In the genomic region with DNA sequence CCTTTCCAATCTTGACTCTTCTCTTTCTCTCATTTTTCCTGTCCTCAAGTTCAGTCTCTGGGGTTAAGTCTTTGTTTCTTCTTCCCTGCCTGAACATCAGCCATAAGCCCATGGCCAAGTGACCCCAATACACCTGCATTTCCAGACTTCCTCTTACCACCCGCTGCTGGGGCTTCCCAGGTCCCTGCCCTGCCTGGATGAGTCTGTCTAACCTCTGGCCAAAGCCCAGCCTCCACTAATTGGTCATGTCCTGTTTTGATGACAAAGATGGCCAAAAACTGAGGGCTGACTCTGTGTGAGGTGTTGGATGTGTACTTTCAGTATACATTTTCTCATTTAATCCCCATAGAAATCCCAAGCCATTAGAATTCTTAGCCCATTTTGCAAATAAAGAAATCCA, we compare ENCODE assay signal across 31 cellular contexts. TPM values are rescaled to one million over a fixed set of nuclear protein-coding genes. Genes with fewer than 3 reads are reported as not detected.
"Had no signal": no experiment of that assay in that cellular context is flagged by ENCODE, and none has a peak within 500 bp of the region (broad histone marks: within the 10 kb centered on the region; RNA-seq: fewer than 3 reads in every experiment).

No MANE protein-coding gene starts in this region.

- H3K27me3 ChIP-seq: ascending aorta, heart right ventricle, stomach, suprapubic skin, tibial artery, upper lobe of right lung had no signal

- H3K79me2 ChIP-seq: parathyroid adenoma had no signal

- H3K27ac ChIP-seq: ascending aorta, coronary artery, heart right ventricle, left ventricle myocardium inferior, parathyroid adenoma, psoas muscle, stomach, suprapubic skin, tibial artery, upper lobe of right lung, WERI-Rb-1 had no signal

- DNase-seq: activated CD4-positive, alpha-beta memory T cell treated with anti-CD3 and anti-CD28 coated beads for 36 hours; activated CD4-positive, alpha-beta T cell treated with anti-CD3 and anti-CD28 coated beads, Interleukin-2, amount 10 ng/mL, durations not matched to agents 24 days and 14 days; activated CD8-positive, alpha-beta memory T cell treated with anti-CD3 and anti-CD28 coated beads, Interleukin-2, amount 50 U/mL, for 4 hours; activated gamma-delta T cell; activated naive CD4-positive, alpha-beta T cell treated with anti-CD3 and anti-CD28 coated beads, Interleukin-2, amount 10 ng/mL, durations not matched to agents 7 days and 5 days; activated naive CD8-positive, alpha-beta T cell treated with anti-CD3 and anti-CD28 coated beads, Interleukin-2, amount 10 ng/mL, durations not matched to agents 7 days and 5 days; activated T-cell treated with anti-CD3 and anti-CD28 coated beads, Interleukin-2, amount 50 U/mL, for 1 hour; heart right ventricle; left ventricle myocardium inferior; naive B cell; nucleus accumbens; psoas muscle; stimulated activated CD4-positive, alpha-beta T cell treated with anti-CD3 and anti-CD28 coated beads, Interleukin-15, amount 100 ng/mL, for 24 hours; stimulated activated CD4-positive, alpha-beta T cell treated with anti-CD3 and anti-CD28 coated beads, Interleukin-2, amount 100 ng/mL, for 24 hours; stimulated activated naive B cell treated with anti-CD40 and anti-IgM and Interleukin-4, amounts not matched to agents 10 μg/mL and 1 μg/mL and 100 μg/mL, for 72 hours; stomach; T-helper 17 cell; T1000; tibial artery; upper lobe of right lung; WERI-Rb-1 had no signal

- ATAC-seq: activated CD4-positive, CD25-positive, alpha-beta regulatory T cell treated with anti-CD3 and anti-CD28 coated beads, Interleukin-2, amount 50 U/mL, for 24 hours; esophagus mucosa; heart right ventricle; psoas muscle; stimulated activated naive B cell treated with anti-CD40 and anti-IgM and Interleukin-4, amounts not matched to agents 10 μg/mL and 1 μg/mL and 100 μg/mL, for 72 hours; T-helper 17 cell; upper lobe of right lung had no signal

- H3K4me1 ChIP-seq: ascending aorta, parathyroid adenoma, psoas muscle, tibial artery, upper lobe of right lung had no signal

- H2AFZ ChIP-seq: parathyroid adenoma had no signal

- H3K9me3 ChIP-seq: ascending aorta, heart right ventricle, left ventricle myocardium inferior, psoas muscle, stomach, suprapubic skin, tibial artery, upper lobe of right lung had no signal

- H3K36me3 ChIP-seq: ascending aorta, heart right ventricle, left ventricle myocardium inferior, stomach, suprapubic skin, tibial artery, upper lobe of right lung, WERI-Rb-1 had no signal

- H3K4me3 ChIP-seq: ascending aorta, coronary artery, heart right ventricle, left ventricle myocardium inferior, lung, psoas muscle, stomach, suprapubic skin, tibial artery, upper lobe of right lung had no signal

- H3K9ac ChIP-seq: parathyroid adenoma had no signal

RNA-seq across cellular contexts. Expression of a gene that starts 47.3 kb away (rescaled TPM):
- total RNA-seq: activated CD4-positive, alpha-beta memory T cell treated with anti-CD3 and anti-CD28 coated beads for 36 hours; activated CD4-positive, alpha-beta T cell treated with anti-CD3 and anti-CD28 coated beads, Interleukin-2, amount 10 ng/mL, durations not matched to agents 24 days and 14 days; activated CD8-positive, alpha-beta memory T cell treated with anti-CD3 and anti-CD28 coated beads for 36 hours; activated naive CD8-positive, alpha-beta T cell treated with anti-CD3 and anti-CD28 coated beads, Interleukin-2, amount 10 ng/mL, durations not matched to agents 7 days and 5 days; activated T-helper 1 cell treated with anti-CD3 and anti-CD28 coated beads, Interleukin-12 subunit alpha, Interleukin-12 subunit beta, Interleukin-2, Interleukin-4 antibody, amounts not matched to agents 30 ng/mL and 10 ng/mL and 1 ng/mL, durations not matched to agents 14 hours and 24 hours and 36 hours had no signal
- polyA plus RNA-seq: neural cell had no signal
